In the genomic region with DNA sequence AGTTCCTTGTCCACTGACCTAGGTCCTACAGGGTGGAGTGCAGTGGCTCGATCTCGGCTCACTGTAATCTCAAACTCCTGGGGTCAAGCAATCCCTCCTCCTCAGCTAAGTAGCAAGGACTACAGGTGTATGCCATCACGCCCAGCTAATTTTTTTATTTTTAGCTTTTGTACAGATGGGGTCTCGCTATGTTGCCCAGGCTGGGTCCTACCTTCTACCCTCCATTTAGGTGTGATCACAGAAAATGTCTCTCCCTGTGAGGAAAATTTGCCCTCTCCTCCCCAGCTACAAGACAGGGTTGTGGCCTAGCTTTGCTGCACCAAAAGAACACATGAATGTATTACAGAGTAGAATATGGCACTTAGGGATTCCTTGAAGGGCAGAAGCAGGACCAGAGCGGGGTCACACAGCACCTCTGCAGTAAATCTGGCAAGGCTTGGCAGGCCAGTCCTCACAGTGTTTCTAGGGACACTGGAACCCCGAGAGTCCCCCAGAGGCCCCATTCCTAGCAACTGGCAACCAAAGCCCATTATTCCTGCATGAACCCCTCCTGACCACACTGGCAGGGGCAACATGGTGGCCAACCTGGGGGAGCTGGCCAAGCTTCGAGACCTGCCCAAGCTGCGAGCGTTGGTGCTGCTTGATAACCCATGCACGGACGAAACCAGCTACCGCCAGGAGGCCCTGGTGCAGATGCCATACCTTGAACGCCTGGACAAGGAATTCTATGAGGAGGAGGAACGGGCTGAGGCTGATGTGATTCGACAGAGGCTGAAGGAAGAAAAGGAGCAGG, we compare ENCODE assay signal across 21 cellular contexts. TPM values are rescaled to one million over a fixed set of nuclear protein-coding genes. Genes with fewer than 3 reads are reported as not detected.
DNase-seq lines count a peak whose midpoint lies in the region; ATAC-seq and TF ChIP-seq lines count a peak whose summit lies in the region.
"Had no signal": no experiment of that assay in that cellular context is flagged by ENCODE, and none has a peak within 500 bp of the region (broad histone marks: within the 10 kb centered on the region; RNA-seq: fewer than 3 reads in every experiment).

No MANE protein-coding gene starts in this region.

- H3K4me2 ChIP-seq in IMR-90 (ENCODE audit: low read depth, low read length), result no peak overlapping the region
- no peak overlapping the region for H3K4me2 ChIP-seq in neuronal stem cell (ENCODE audit: insufficient read depth, low read length, poor library complexity, severe bottlenecking)
- H3K4me2 ChIP-seq: A549 had no signal

- H3K4me3 Mint-ChIP-seq in activated CD4-positive, alpha-beta memory T cell treated with anti-CD3 and anti-CD28 coated beads, Interleukin-2, amount 10 ng/mL, durations not matched to agents 7 days and 5 days, result peak overlapping the region; percentile 90
- no peak overlapping the region for H3K4me3 Mint-ChIP-seq in activated CD4-positive, alpha-beta memory T cell treated with anti-CD3 and anti-CD28 coated beads for 36 hours
- H3K4me3 Mint-ChIP-seq in chondrocyte (ENCODE audit: unreplicated experiment), result no peak overlapping the region

- H3K4ac ChIP-seq in IMR-90 (ENCODE audit: low read depth, low read length) (no peak overlapping the region), neuronal stem cell (ENCODE audit: low read length) (no peak overlapping the region)

- no peaks in the 10 kb centered on the region for H3K27me3 ChIP-seq in IMR-90 (ENCODE audit: control insufficient read depth, insufficient read depth, low read length)
- peaks cover 0 to 3% (median 0%) of the 10 kb centered on the region in 3 experiments for H3K27me3 ChIP-seq in neuronal stem cell (ENCODE audit: control insufficient read depth in 3 of 3, insufficient read depth in 3 of 3, low read depth in 1 of 3, low read length in 3 of 3)
- H3K27me3 ChIP-seq: cardiac muscle cell, uterus had no signal

- H3K4me3 ChIP-seq in IMR-90 (ENCODE audit: insufficient read depth, low read depth, low read length), result no peak overlapping the region
- no peak overlapping the region for H3K4me3 ChIP-seq in neuronal stem cell (ENCODE audit: low read length in 2 of 2)
- H3K4me3 ChIP-seq: A549, cardiac muscle cell, uterus had no signal

- H2BK15ac ChIP-seq in IMR-90 (ENCODE audit: low read depth, low read length) (no peak overlapping the region), neuronal stem cell (ENCODE audit: low read length) (peak overlapping the region; percentile 43)

- BruUV-seq in IMR-90 (replicated peaks; lab: Mats Ljungman, UMichigan), result no TSS peak

- TF ChIP-seq CTCF in IMR-90 (conservative IDR thresholded peaks at IDR 0.05; ENCODE audit: low read depth, low read length) (no peak), chondrocyte (IDR thresholded peaks at IDR 0.05) (no peak)

- no peaks in the 10 kb centered on the region for H3K27me3 Mint-ChIP-seq in activated CD4-positive, alpha-beta memory T cell treated with anti-CD3 and anti-CD28 coated beads, Interleukin-2, amount 10 ng/mL, durations not matched to agents 7 days and 5 days
- no peaks in the 10 kb centered on the region for H3K27me3 Mint-ChIP-seq in activated CD4-positive, alpha-beta memory T cell treated with anti-CD3 and anti-CD28 coated beads for 36 hours
- H3K27me3 Mint-ChIP-seq in chondrocyte (ENCODE audit: low read depth), result no peaks in the 10 kb centered on the region

- H3K18ac ChIP-seq in IMR-90 (ENCODE audit: low read depth, low read length) (no peak overlapping the region), neuronal stem cell (ENCODE audit: low read length) (no peak overlapping the region)

- TF ChIP-seq RAD21 in IMR-90 (IDR thresholded peaks at IDR 0.05; ENCODE audit: low read length), result no peak

- peaks cover 24% of the 10 kb centered on the region for H3K36me3 Mint-ChIP-seq in activated CD4-positive, alpha-beta memory T cell treated with anti-CD3 and anti-CD28 coated beads, Interleukin-2, amount 10 ng/mL, durations not matched to agents 7 days and 5 days (ENCODE audit: low read depth)
- peaks cover 15% of the 10 kb centered on the region for H3K36me3 Mint-ChIP-seq in activated CD4-positive, alpha-beta memory T cell treated with anti-CD3 and anti-CD28 coated beads for 36 hours
- H3K36me3 Mint-ChIP-seq in chondrocyte (ENCODE audit: low read depth), result peaks cover 5% of the 10 kb centered on the region

- dilution Hi-C loops in IMR-90 (cut with HindIII; ENCODE audit: low sequenced_read_pairs, unreplicated experiment), result no loop called here

- H4K5ac ChIP-seq in IMR-90 (ENCODE audit: low read depth, low read length), result no peak overlapping the region

- no peak overlapping the region for H3K14ac ChIP-seq in IMR-90 (replicated peaks; ENCODE audit: low read depth, low read length)
- no peak overlapping the region for H3K14ac ChIP-seq in neuronal stem cell (ENCODE audit: low read length)

- H2AK5ac ChIP-seq in IMR-90 (ENCODE audit: low read depth, low read length) (peak overlapping the region; percentile 33; the same call in 1 of the 2 replicates), neuronal stem cell (ENCODE audit: low read depth, low read length) (peak overlapping the region; percentile 49)

- H3K4me1 ChIP-seq in IMR-90 (ENCODE audit: control insufficient read depth, insufficient read depth, low read length) (peaks cover 23% of the 10 kb centered on the region), neuronal stem cell (ENCODE audit: control insufficient read depth in 2 of 2, insufficient read depth in 1 of 2, low read depth in 1 of 2, low read length in 2 of 2) (peaks cover 10 to 18% of the 10 kb centered on the region in 2 donors)
- H3K4me1 ChIP-seq: uterus had no signal

- 0 out of 2 replicates have a peak, but pooled peaks cover 6% of the 10 kb centered on the region for H4K20me1 ChIP-seq in IMR-90 (ENCODE audit: insufficient read depth, low read length)

- no peak overlapping the region for H2BK12ac ChIP-seq in neuronal stem cell (ENCODE audit: low read length)

- H3K79me1 ChIP-seq in IMR-90 (ENCODE audit: low read depth in 1 of 2, low read length in 2 of 2) (peaks cover 27 to 34% of the 10 kb centered on the region in 2 experiments), neuronal stem cell (ENCODE audit: low read depth, low read length) (peaks cover 13% of the 10 kb centered on the region)

- no peak overlapping the region for H3K9ac ChIP-seq in IMR-90 (ENCODE audit: low read depth, low read length)
- H3K9ac ChIP-seq in neuronal stem cell (ENCODE audit: low read depth, low read length, poor library complexity), result no peak overlapping the region

- no peak overlapping the region for H4K8ac ChIP-seq in IMR-90 (ENCODE audit: low read depth in 2 of 2, low read length in 2 of 2)
- H4K8ac ChIP-seq in neuronal stem cell (ENCODE audit: low read depth, low read length), result no peak overlapping the region

- no peak overlapping the region for H3K56ac ChIP-seq in IMR-90 (ENCODE audit: extremely low read depth, insufficient read depth, low read length)

- no peaks in the 10 kb centered on the region for H3K9me3 Mint-ChIP-seq in activated CD4-positive, alpha-beta memory T cell treated with anti-CD3 and anti-CD28 coated beads, Interleukin-2, amount 10 ng/mL, durations not matched to agents 7 days and 5 days
- no peaks in the 10 kb centered on the region for H3K9me3 Mint-ChIP-seq in activated CD4-positive, alpha-beta memory T cell treated with anti-CD3 and anti-CD28 coated beads for 36 hours
- no peaks in the 10 kb centered on the region for H3K9me3 Mint-ChIP-seq in chondrocyte (ENCODE audit: low read depth)

- H3K23ac ChIP-seq in IMR-90 (ENCODE audit: low read depth, low read length) (no peak overlapping the region), neuronal stem cell (ENCODE audit: low read depth, low read length, poor library complexity) (peak overlapping the region; percentile 20)

- no peak for TF ChIP-seq POLR2A in IMR-90 (IDR thresholded peaks at IDR 0.05; ENCODE audit: low read depth, low read length)

- intact Hi-C loops in activated CD4-positive, alpha-beta memory T cell treated with anti-CD3 and anti-CD28 coated beads for 36 hours (cut with micrococcal nuclease), result no loop called here
- intact Hi-C loops in IMR-90 (cut with micrococcal nuclease), result no loop called here

- H2AFZ ChIP-seq in IMR-90 (replicated peaks; ENCODE audit: low read length, poor library complexity) (no peak overlapping the region), neuronal stem cell (ENCODE audit: low read length) (no peak overlapping the region)

- in situ Hi-C loops in IMR-90 (cut with MboI; ENCODE audit: low sequenced_read_pairs), result no loop called here

- DNase-seq in activated CD4-positive, alpha-beta memory T cell treated with anti-CD3 and anti-CD28 coated beads, Interleukin-2, amount 10 ng/mL, durations not matched to agents 7 days and 5 days, result no peak
- no peak for DNase-seq in activated CD4-positive, alpha-beta memory T cell treated with anti-CD3 and anti-CD28 coated beads for 36 hours
- DNase-seq in IMR-90 (no peak), chondrocyte (ENCODE audit: low spot score) (peak; percentile 18), neuronal stem cell (ENCODE audit: low spot score) (no peak), putamen (ENCODE audit: low spot score) (no peak), EL (no peak)
- DNase-seq: activated CD4-positive, alpha-beta T cell treated with anti-CD3 and anti-CD28 coated beads, Interleukin-2, amount 50 U/mL, for 4 hours; activated gamma-delta T cell treated with Interleukin-2 at 50 U/mL for 16 hours; hypothalamus; NCI-H1048; NCI-H2081; NCI-H510A treated with DMSO at 0.1 percent for 48 hours; SHP77 treated with DMSO at 0.1 percent for 48 hours; T1000; uterus had no signal

- POLR2A ChIA-PET in activated CD4-positive, alpha-beta memory T cell treated with anti-CD3 and anti-CD28 coated beads, Interleukin-2, amount 10 ng/mL, durations not matched to agents 7 days and 5 days (lab: Charles Lee), result interaction anchor here (0.7 to 2.5 kb wide), 7 partner anchors 7 to 61 kb away, joined by 3 to 9 read pairs (median 4); partner anchors contain the start of genes C12orf57, LRRC23, RNU7-1 and TPI1
- POLR2A ChIA-PET in activated CD4-positive, alpha-beta memory T cell treated with anti-CD3 and anti-CD28 coated beads for 36 hours (lab: Charles Lee), result interaction anchor here (1.2 to 2.3 kb wide), 3 partner anchors 8 to 32 kb away, joined by 3 to 11 read pairs (median 5); partner anchors contain the start of genes C12orf57, LRRC23 and RNU7-1
- POLR2A ChIA-PET in IMR-90 (lab: Charles Lee; ENCODE audit: unreplicated experiment), result no interaction called here

- ATAC-seq in IMR-90 (ENCODE audit: low read depth), result no peak
- no peak for ATAC-seq in HG02981 (IDR thresholded peaks at IDR 0.05; ENCODE audit: unreplicated experiment)
- ATAC-seq: A549, left lobe of liver had no signal

- no peak overlapping the region for H3K27ac Mint-ChIP-seq in activated CD4-positive, alpha-beta memory T cell treated with anti-CD3 and anti-CD28 coated beads, Interleukin-2, amount 10 ng/mL, durations not matched to agents 7 days and 5 days
- H3K27ac Mint-ChIP-seq in activated CD4-positive, alpha-beta memory T cell treated with anti-CD3 and anti-CD28 coated beads for 36 hours, result no peak overlapping the region
- H3K27ac Mint-ChIP-seq in chondrocyte (ENCODE audit: unreplicated experiment), result no peak overlapping the region

- H3K9me1 ChIP-seq in IMR-90 (ENCODE audit: insufficient read depth, low read length), result peaks cover 5% of the 10 kb centered on the region; the same call in 1 of the 2 replicates

- H3K36me3 ChIP-seq in IMR-90 (ENCODE audit: control insufficient read depth, insufficient read depth, low read length) (peaks cover 13% of the 10 kb centered on the region), neuronal stem cell (replicated peaks in 1 of 2; ENCODE audit: control insufficient read depth in 2 of 2, insufficient read depth in 2 of 2, low read length in 2 of 2) (peaks cover under 1 to 12% of the 10 kb centered on the region in 2 donors)
- H3K36me3 ChIP-seq: cardiac muscle cell, uterus had no signal

- 93% methylated on average over 11 of the region's 15 CpGs; no CpG with 5 or more reads in 1 of the 2 experiments for WGBS in IMR-90 (ENCODE audit: extremely low coverage in 2 of 2, insufficient read length in 1 of 2), 2 experiments
- WGBS in neuronal stem cell (ENCODE audit: extremely low coverage in 2 of 2, insufficient read length in 2 of 2, insufficient replicate concordance in 1 of 2), 2 donors, result no CpG with 5 or more reads among the region's 15 CpGs

- H3K9me3 ChIP-seq in IMR-90 (ENCODE audit: control insufficient read depth, insufficient read depth, low read length) (no peaks in the 10 kb centered on the region), neuronal stem cell (replicated peaks in 1 of 2; ENCODE audit: control insufficient read depth in 2 of 2, insufficient read depth in 1 of 2, low read depth in 1 of 2, low read length in 2 of 2) (no peaks in the 10 kb centered on the region)
- H3K9me3 ChIP-seq: A549, uterus had no signal

- H2BK5ac ChIP-seq in IMR-90 (ENCODE audit: low read depth, low read length, poor library complexity, severe bottlenecking), result no peak overlapping the region
- H2BK5ac ChIP-seq in neuronal stem cell (ENCODE audit: low read length), result no peak overlapping the region

- no peak overlapping the region for H2BK20ac ChIP-seq in IMR-90 (ENCODE audit: low read depth, low read length)

- no peak overlapping the region for H2BK120ac ChIP-seq in IMR-90 (ENCODE audit: low read depth, low read length)
- H2BK120ac ChIP-seq in neuronal stem cell (ENCODE audit: low read depth, low read length), result no peak overlapping the region

- no peak overlapping the region for H4K91ac ChIP-seq in IMR-90 (ENCODE audit: insufficient read depth, low read depth, low read length)
- H4K91ac ChIP-seq in neuronal stem cell (ENCODE audit: low read depth, low read length, poor library complexity), result no peak overlapping the region

- H3K27ac ChIP-seq in IMR-90 (ENCODE audit: insufficient read depth, low read length) (no peak overlapping the region), neuronal stem cell (replicated peaks; ENCODE audit: low read length) (no peak overlapping the region)
- H3K27ac ChIP-seq: A549, cardiac muscle cell, uterus had no signal

- no peak overlapping the region for H2AK9ac ChIP-seq in IMR-90 (replicated peaks; ENCODE audit: low read depth, low read length, poor library complexity)

- peaks cover 40% of the 10 kb centered on the region for H3K4me1 Mint-ChIP-seq in activated CD4-positive, alpha-beta memory T cell treated with anti-CD3 and anti-CD28 coated beads, Interleukin-2, amount 10 ng/mL, durations not matched to agents 7 days and 5 days
- H3K4me1 Mint-ChIP-seq in activated CD4-positive, alpha-beta memory T cell treated with anti-CD3 and anti-CD28 coated beads for 36 hours (ENCODE audit: low read depth), result peaks cover 28% of the 10 kb centered on the region
- H3K4me1 Mint-ChIP-seq in chondrocyte (ENCODE audit: low read depth), result peaks cover 31% of the 10 kb centered on the region

- CTCF ChIA-PET in activated CD4-positive, alpha-beta memory T cell treated with anti-CD3 and anti-CD28 coated beads, Interleukin-2, amount 10 ng/mL, durations not matched to agents 7 days and 5 days (lab: Charles Lee), result interaction anchor here (0.5 to 2.8 kb wide), 6 partner anchors 12 to 283 kb away, joined by 3 to 10 read pairs (median 4); no protein-coding TSS in a partner anchor
- CTCF ChIA-PET in activated CD4-positive, alpha-beta memory T cell treated with anti-CD3 and anti-CD28 coated beads for 36 hours (lab: Charles Lee), result interaction anchor here (0.6 to 4.1 kb wide), 11 partner anchors 9 to 106 kb away, joined by 3 to 22 read pairs (median 3); partner anchors contain the start of genes C12orf57, LPCAT3, RNU7-1 and SPSB2
- CTCF ChIA-PET in IMR-90 (lab: Yijun Ruan, JAX), result interaction anchor here (0.6 to 1.1 kb wide), 2 partner anchors 9 to 103 kb away, joined by 3 to 4 read pairs; no protein-coding TSS in a partner anchor

RNA-seq across cellular contexts. Expression of gene ENO2, which starts 2.0 kb away (rescaled TPM):
- total RNA-seq in activated CD4-positive, alpha-beta memory T cell treated with anti-CD3 and anti-CD28 coated beads, Interleukin-2, amount 10 ng/mL, durations not matched to agents 7 days and 5 days, result 100 to 1,000 TPM; 206 to 207 TPM
- total RNA-seq in activated CD4-positive, alpha-beta memory T cell treated with anti-CD3 and anti-CD28 coated beads for 36 hours, result 100 to 1,000 TPM; 185 to 193 TPM
- total RNA-seq in IMR-90 (2012; rRNA removed), result 20.8 and 28.3 TPM in 2 replicates
- 81.5 and 92.8 TPM in 2 replicates for polyA plus RNA-seq in IMR-90 (2012; rRNA removed)
- polyA plus RNA-seq in IMR-90 (2012; cell fraction: cytosol; rRNA removed), result 71.8 and 86.4 TPM in 2 replicates
- 275 and 368 TPM in 2 replicates for polyA plus RNA-seq in IMR-90 (2012; cell fraction: nucleus; rRNA removed; ENCODE audit: low replicate concordance)
- 22.2 to 60.8 TPM (median 58.6 TPM) in 3 replicates for total RNA-seq in chondrocyte
- polyA plus RNA-seq in neuronal stem cell (2013, experiment 1 of 2), result 105 TPM
- 101 TPM for polyA plus RNA-seq in neuronal stem cell (2013, experiment 2 of 2)

RNA-seq across cellular contexts. Expression of gene LRRC23, which starts 7.7 kb away (rescaled TPM):
- total RNA-seq in activated CD4-positive, alpha-beta memory T cell treated with anti-CD3 and anti-CD28 coated beads, Interleukin-2, amount 10 ng/mL, durations not matched to agents 7 days and 5 days, result 1 to 10 TPM; 5.7 to 6.1 TPM
- 1 to 10 TPM; 6.8 to 7.8 TPM for total RNA-seq in activated CD4-positive, alpha-beta memory T cell treated with anti-CD3 and anti-CD28 coated beads for 36 hours
- total RNA-seq in IMR-90 (2012; rRNA removed), result 8.9 and 11.1 TPM in 2 replicates
- 9.2 and 11.4 TPM in 2 replicates for polyA plus RNA-seq in IMR-90 (2012; rRNA removed)
- 4.4 and 12.5 TPM in 2 replicates for polyA plus RNA-seq in IMR-90 (2012; cell fraction: cytosol; rRNA removed)
- 3.3 and 9.7 TPM in 2 replicates for polyA plus RNA-seq in IMR-90 (2012; cell fraction: nucleus; rRNA removed; ENCODE audit: low replicate concordance)
- 6.3 to 9.3 TPM (median 7.6 TPM) in 3 replicates for total RNA-seq in chondrocyte
- 7.7 TPM for polyA plus RNA-seq in neuronal stem cell (2013, experiment 1 of 2)
- 7.3 TPM for polyA plus RNA-seq in neuronal stem cell (2013, experiment 2 of 2)

RNA-seq across cellular contexts. Expression of gene ATN1, which starts 15.4 kb away (rescaled TPM):
- total RNA-seq in activated CD4-positive, alpha-beta memory T cell treated with anti-CD3 and anti-CD28 coated beads, Interleukin-2, amount 10 ng/mL, durations not matched to agents 7 days and 5 days, result 10 to 100 TPM; 33.9 to 34.6 TPM
- total RNA-seq in activated CD4-positive, alpha-beta memory T cell treated with anti-CD3 and anti-CD28 coated beads for 36 hours, result 10 to 100 TPM; 34.8 to 37.8 TPM
- total RNA-seq in IMR-90 (2012; rRNA removed) (2.5 and 3.4 TPM in 2 replicates), chondrocyte (103 to 110 TPM (median 106 TPM) in 3 replicates)
- polyA plus RNA-seq in IMR-90 (2012; rRNA removed), result 58.7 and 59.8 TPM in 2 replicates
- 40.9 and 41.7 TPM in 2 replicates for polyA plus RNA-seq in IMR-90 (2012; cell fraction: cytosol; rRNA removed)
- 106 and 200 TPM in 2 replicates for polyA plus RNA-seq in IMR-90 (2012; cell fraction: nucleus; rRNA removed; ENCODE audit: low replicate concordance)
- 114 TPM for polyA plus RNA-seq in neuronal stem cell (2013, experiment 1 of 2)
- polyA plus RNA-seq in neuronal stem cell (2013, experiment 2 of 2), result 113 TPM

RNA-seq across cellular contexts. Expression of gene RNU7-1, which starts 31.3 kb away (rescaled TPM):
- total RNA-seq in activated CD4-positive, alpha-beta memory T cell treated with anti-CD3 and anti-CD28 coated beads, Interleukin-2, amount 10 ng/mL, durations not matched to agents 7 days and 5 days, result not detected
- not detected for total RNA-seq in activated CD4-positive, alpha-beta memory T cell treated with anti-CD3 and anti-CD28 coated beads for 36 hours
- total RNA-seq in IMR-90 (2012; rRNA removed), result not detected in 2 replicates
- polyA plus RNA-seq in IMR-90 (2012; rRNA removed), result not detected in 2 replicates
- not detected in 2 replicates for polyA plus RNA-seq in IMR-90 (2012; cell fraction: cytosol; rRNA removed)
- not detected in 2 replicates for polyA plus RNA-seq in IMR-90 (2012; cell fraction: nucleus; rRNA removed; ENCODE audit: low replicate concordance)
- not detected in 3 replicates for total RNA-seq in chondrocyte
- not detected for polyA plus RNA-seq in neuronal stem cell (2013, experiment 1 of 2)
- not detected for polyA plus RNA-seq in neuronal stem cell (2013, experiment 2 of 2)
- total RNA-seq: cardiac muscle cell, left lobe of liver, uterus had no signal
- polyA plus RNA-seq: A549, cardiac muscle cell, CD14-positive monocyte had no signal

RNA-seq across cellular contexts. Expression of gene C12orf57, which starts 31.5 kb away (rescaled TPM):
- total RNA-seq in activated CD4-positive, alpha-beta memory T cell treated with anti-CD3 and anti-CD28 coated beads, Interleukin-2, amount 10 ng/mL, durations not matched to agents 7 days and 5 days, result 100 to 1,000 TPM; 141 TPM
- total RNA-seq in activated CD4-positive, alpha-beta memory T cell treated with anti-CD3 and anti-CD28 coated beads for 36 hours, result 100 to 1,000 TPM; 257 to 272 TPM
- 197 and 238 TPM in 2 replicates for total RNA-seq in IMR-90 (2012; rRNA removed)
- 530 and 703 TPM in 2 replicates for polyA plus RNA-seq in IMR-90 (2012; rRNA removed)
- 1,066 and 1,272 TPM in 2 replicates for polyA plus RNA-seq in IMR-90 (2012; cell fraction: cytosol; rRNA removed)
- 218 and 334 TPM in 2 replicates for polyA plus RNA-seq in IMR-90 (2012; cell fraction: nucleus; rRNA removed; ENCODE audit: low replicate concordance)
- total RNA-seq in chondrocyte, result 230 to 244 TPM (median 233 TPM) in 3 replicates
- polyA plus RNA-seq in neuronal stem cell (2013, experiment 1 of 2), result 511 TPM
- polyA plus RNA-seq in neuronal stem cell (2013, experiment 2 of 2), result 489 TPM
